In genomic region chr16:30761928-30762902, GRCh38 we compare ENCODE assay signal across 1 cellular context.
A peak's percentile ranks its signal among the peaks of the same experiment; 100 is the strongest.
TF ChIP-seq lines count a peak whose summit lies in the region.

TSS of gene CFAP119 (minus strand) at chr16:30762062. CDS start at chr16:30761748, 314 bp downstream.
TSS of gene RNF40 (plus strand) at chr16:30762322. CDS start at chr16:30762546, 224 bp downstream.

TF ChIP-seq in K562, 482 proteins besides CTCF, POLR2A, EP300 and RAD21 (continued from another document and continues in another):
- peak; percentile 87 for TF ChIP-seq PKNOX1 (IDR thresholded peaks at IDR 0.05)
- no peak for TF ChIP-seq DEAF1 (CRISPR knock-in tag; IDR thresholded peaks at IDR 0.05)
- peak; percentile 80 for TF ChIP-seq RBBP5 (IDR thresholded peaks at IDR 0.05; ENCODE audit: borderline replicate concordance, insufficient read depth, low read length, poor library complexity, severe bottlenecking)
- peak; percentile 89 for TF ChIP-seq HINFP (tag; conservative IDR thresholded peaks at IDR 0.05; ENCODE audit: low read depth)
- peak; percentile 80; the same call in 1 of the 2 replicates for TF ChIP-seq ATF7 (IDR thresholded peaks at IDR 0.05)
- no peak for TF ChIP-seq EZH2 (IDR thresholded peaks at IDR 0.05; ENCODE audit: borderline replicate concordance, low read depth, low read length)
- no peak for TF ChIP-seq HDAC6 (IDR thresholded peaks at IDR 0.05; ENCODE audit: low read depth, low read length)
- no peak; the same call in 1 of the 2 replicates for TF ChIP-seq GATA2 (CRISPR knock-in tag; IDR thresholded peaks at IDR 0.05)
- no peak for TF ChIP-seq ZNF589 (CRISPR knock-in tag; IDR thresholded peaks at IDR 0.05; ENCODE audit: low read depth)
- no peak for TF ChIP-seq NFE2 (IDR thresholded peaks at IDR 0.05; ENCODE audit: low read depth)
- TF ChIP-seq KDM1A (IDR thresholded peaks at IDR 0.05) = no peak
- no peak for TF ChIP-seq ZNF134 (CRISPR knock-in tag; conservative IDR thresholded peaks at IDR 0.05)
- TF ChIP-seq SRSF9 (IDR thresholded peaks at IDR 0.05; ENCODE audit: borderline replicate concordance, low read depth, low read length) = no peak
- TF ChIP-seq PHF20 (IDR thresholded peaks at IDR 0.05; ENCODE audit: partially characterized antibody) = peak; percentile 44
- TF ChIP-seq, protein P1, sequence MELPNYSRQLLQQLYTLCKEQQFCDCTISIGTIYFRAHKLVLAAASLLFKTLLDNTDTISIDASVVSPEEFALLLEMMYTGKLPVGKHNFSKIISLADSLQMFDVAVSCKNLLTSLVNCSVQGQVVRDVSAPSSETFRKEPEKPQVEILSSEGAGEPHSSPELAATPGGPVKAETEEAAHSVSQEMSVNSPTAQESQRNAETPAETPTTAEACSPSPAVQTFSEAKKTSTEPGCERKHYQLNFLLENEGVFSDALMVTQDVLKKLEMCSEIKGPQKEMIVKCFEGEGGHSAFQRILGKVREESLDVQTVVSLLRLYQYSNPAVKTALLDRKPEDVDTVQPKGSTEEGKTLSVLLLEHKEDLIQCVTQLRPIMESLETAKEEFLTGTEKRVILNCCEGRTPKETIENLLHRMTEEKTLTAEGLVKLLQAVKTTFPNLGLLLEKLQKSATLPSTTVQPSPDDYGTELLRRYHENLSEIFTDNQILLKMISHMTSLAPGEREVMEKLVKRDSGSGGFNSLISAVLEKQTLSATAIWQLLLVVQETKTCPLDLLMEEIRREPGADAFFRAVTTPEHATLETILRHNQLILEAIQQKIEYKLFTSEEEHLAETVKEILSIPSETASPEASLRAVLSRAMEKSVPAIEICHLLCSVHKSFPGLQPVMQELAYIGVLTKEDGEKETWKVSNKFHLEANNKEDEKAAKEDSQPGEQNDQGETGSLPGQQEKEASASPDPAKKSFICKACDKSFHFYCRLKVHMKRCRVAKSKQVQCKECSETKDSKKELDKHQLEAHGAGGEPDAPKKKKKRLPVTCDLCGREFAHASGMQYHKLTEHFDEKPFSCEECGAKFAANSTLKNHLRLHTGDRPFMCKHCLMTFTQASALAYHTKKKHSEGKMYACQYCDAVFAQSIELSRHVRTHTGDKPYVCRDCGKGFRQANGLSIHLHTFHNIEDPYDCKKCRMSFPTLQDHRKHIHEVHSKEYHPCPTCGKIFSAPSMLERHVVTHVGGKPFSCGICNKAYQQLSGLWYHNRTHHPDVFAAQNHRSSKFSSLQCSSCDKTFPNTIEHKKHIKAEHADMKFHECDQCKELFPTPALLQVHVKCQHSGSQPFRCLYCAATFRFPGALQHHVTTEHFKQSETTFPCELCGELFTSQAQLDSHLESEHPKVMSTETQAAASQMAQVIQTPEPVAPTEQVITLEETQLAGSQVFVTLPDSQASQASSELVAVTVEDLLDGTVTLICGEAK (IDR thresholded peaks at IDR 0.05) = 0 out of 2 replicates have a peak, but pooled peaks have one; percentile 10
- TF ChIP-seq, protein P1 (CRISPR knock-in tag; IDR thresholded peaks at IDR 0.05) = no peak
- no peak for TF ChIP-seq BCL6 (CRISPR knock-in tag; IDR thresholded peaks at IDR 0.05)
- TF ChIP-seq, protein P2, sequence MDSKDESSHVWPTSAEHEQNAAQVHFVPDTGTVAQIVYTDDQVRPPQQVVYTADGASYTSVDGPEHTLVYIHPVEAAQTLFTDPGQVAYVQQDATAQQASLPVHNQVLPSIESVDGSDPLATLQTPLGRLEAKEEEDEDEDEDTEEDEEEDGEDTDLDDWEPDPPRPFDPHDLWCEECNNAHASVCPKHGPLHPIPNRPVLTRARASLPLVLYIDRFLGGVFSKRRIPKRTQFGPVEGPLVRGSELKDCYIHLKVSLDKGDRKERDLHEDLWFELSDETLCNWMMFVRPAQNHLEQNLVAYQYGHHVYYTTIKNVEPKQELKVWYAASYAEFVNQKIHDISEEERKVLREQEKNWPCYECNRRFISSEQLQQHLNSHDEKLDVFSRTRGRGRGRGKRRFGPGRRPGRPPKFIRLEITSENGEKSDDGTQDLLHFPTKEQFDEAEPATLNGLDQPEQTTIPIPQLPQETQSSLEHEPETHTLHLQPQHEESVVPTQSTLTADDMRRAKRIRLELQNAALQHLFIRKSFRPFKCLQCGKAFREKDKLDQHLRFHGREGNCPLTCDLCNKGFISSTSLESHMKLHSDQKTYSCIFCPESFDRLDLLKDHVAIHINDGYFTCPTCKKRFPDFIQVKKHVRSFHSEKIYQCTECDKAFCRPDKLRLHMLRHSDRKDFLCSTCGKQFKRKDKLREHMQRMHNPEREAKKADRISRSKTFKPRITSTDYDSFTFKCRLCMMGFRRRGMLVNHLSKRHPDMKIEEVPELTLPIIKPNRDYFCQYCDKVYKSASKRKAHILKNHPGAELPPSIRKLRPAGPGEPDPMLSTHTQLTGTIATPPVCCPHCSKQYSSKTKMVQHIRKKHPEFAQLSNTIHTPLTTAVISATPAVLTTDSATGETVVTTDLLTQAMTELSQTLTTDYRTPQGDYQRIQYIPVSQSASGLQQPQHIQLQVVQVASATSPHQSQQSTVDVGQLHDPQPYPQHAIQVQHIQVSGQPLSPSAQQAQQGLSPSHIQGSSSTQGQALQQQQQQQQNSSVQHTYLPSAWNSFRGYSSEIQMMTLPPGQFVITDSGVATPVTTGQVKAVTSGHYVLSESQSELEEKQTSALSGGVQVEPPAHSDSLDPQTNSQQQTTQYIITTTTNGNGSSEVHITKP (IDR thresholded peaks at IDR 0.05; ENCODE audit: partially characterized antibody) = no peak
- TF ChIP-seq CBFA2T3 (IDR thresholded peaks at IDR 0.05) = no peak
- no peak for TF ChIP-seq MTA2 (IDR thresholded peaks at IDR 0.05; ENCODE audit: low read depth)
- no peak for TF ChIP-seq ZNF668 (CRISPR knock-in tag; IDR thresholded peaks at IDR 0.05)
- no peak; the same call in 1 of the 2 replicates for TF ChIP-seq JUN (IDR thresholded peaks at IDR 0.05; ENCODE audit: borderline replicate concordance, low read depth, low read length)
- peak; percentile 78; the same call in 1 of the 2 replicates for TF ChIP-seq JUN (CRISPR knock-in tag; IDR thresholded peaks at IDR 0.05; ENCODE audit: borderline replicate concordance)
- TF ChIP-seq, protein P3, sequence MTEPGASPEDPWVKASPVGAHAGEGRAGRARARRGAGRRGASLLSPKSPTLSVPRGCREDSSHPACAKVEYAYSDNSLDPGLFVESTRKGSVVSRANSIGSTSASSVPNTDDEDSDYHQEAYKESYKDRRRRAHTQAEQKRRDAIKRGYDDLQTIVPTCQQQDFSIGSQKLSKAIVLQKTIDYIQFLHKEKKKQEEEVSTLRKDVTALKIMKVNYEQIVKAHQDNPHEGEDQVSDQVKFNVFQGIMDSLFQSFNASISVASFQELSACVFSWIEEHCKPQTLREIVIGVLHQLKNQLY (CRISPR knock-in tag; conservative IDR thresholded peaks at IDR 0.05) = no peak
- TF ChIP-seq ZNF445 (CRISPR knock-in tag; IDR thresholded peaks at IDR 0.05; ENCODE audit: low read depth) = no peak
- TF ChIP-seq MYC (IDR thresholded peaks at IDR 0.05; ENCODE audit: low read depth, low read length) = peak; percentile 54
- no peak for TF ChIP-seq MYC (CRISPR knock-in tag; IDR thresholded peaks at IDR 0.05; ENCODE audit: borderline replicate concordance, low read depth)
- peak; percentile 88 for TF ChIP-seq SUPT5H (IDR thresholded peaks at IDR 0.05)
- TF ChIP-seq SOX6 (IDR thresholded peaks at IDR 0.05) = no peak
- TF ChIP-seq BHLHE40 (IDR thresholded peaks at IDR 0.05; ENCODE audit: low read length) = no peak
- TF ChIP-seq ILK (tag; IDR thresholded peaks at IDR 0.05; ENCODE audit: borderline replicate concordance, low read depth) = no peak
- TF ChIP-seq ETV1 (tag; conservative IDR thresholded peaks at IDR 0.05; ENCODE audit: low read depth) = peak; percentile 77
- peak; percentile 44 for TF ChIP-seq CCNT2 (IDR thresholded peaks at IDR 0.05; ENCODE audit: borderline replicate concordance, extremely low read depth, insufficient read length, low read depth, low read length)
- no peak for TF ChIP-seq TAL1 (IDR thresholded peaks at IDR 0.05)
- peak; percentile 90 for TF ChIP-seq CREB1 (IDR thresholded peaks at IDR 0.05)
- peak; percentile 89 for TF ChIP-seq CREB1 (CRISPR knock-in tag; IDR thresholded peaks at IDR 0.05)
- TF ChIP-seq HSF4 (CRISPR knock-in tag; IDR thresholded peaks at IDR 0.05; ENCODE audit: borderline replicate concordance) = no peak
- no peak for TF ChIP-seq KDM4B (IDR thresholded peaks at IDR 0.05; ENCODE audit: borderline replicate concordance in 2 of 2, low read depth in 1 of 2)
- no peak for TF ChIP-seq ZNF77 (CRISPR knock-in tag; IDR thresholded peaks at IDR 0.05)
- TF ChIP-seq CEBPG (CRISPR knock-in tag; IDR thresholded peaks at IDR 0.05) = peak; percentile 83; the same call in 1 of the 2 replicates
- TF ChIP-seq CEBPG (tag; conservative IDR thresholded peaks at IDR 0.05 in 1 of 2, IDR thresholded peaks at IDR 0.05 in 1 of 2) = peak; percentile 71 to 77
- no peak for TF ChIP-seq RBM17 (IDR thresholded peaks at IDR 0.05; ENCODE audit: borderline replicate concordance, low read depth, low read length)
- no peak for TF ChIP-seq SRSF1 (IDR thresholded peaks at IDR 0.05; ENCODE audit: low read depth, low read length)
- no peak for TF ChIP-seq PRMT5 (CRISPR knock-in tag; IDR thresholded peaks at IDR 0.05)
- TF ChIP-seq DACH1 (IDR thresholded peaks at IDR 0.05; ENCODE audit: partially characterized antibody) = no peak
- no peak for TF ChIP-seq ZKSCAN1 (IDR thresholded peaks at IDR 0.05; ENCODE audit: low read depth, low read length)
- TF ChIP-seq FOSL1 (tag; conservative IDR thresholded peaks at IDR 0.05) = no peak
- no peak for TF ChIP-seq CREB3L1 (IDR thresholded peaks at IDR 0.05; ENCODE audit: borderline replicate concordance, low read depth)
